In the genomic region with DNA sequence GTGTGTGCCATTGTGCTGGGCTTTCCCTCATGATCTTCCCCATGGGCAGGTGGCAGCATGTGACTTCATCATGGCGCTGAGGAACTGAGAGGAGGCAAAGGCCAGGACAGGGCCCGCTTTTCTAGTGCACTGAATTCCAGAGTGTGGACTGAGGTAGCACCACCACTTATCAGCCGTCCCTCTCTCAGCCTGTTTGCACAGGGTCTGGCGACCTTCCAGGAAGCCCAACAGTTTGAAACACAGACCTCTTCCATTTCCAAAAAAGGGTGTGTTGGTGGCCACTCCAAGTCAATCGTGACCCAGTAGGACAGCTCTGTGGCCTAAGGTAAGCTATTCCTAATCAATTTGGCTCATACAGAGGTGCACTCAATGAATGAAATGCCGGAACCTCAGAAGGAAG, we compare ENCODE assay signal across 21 cellular contexts. TPM values are rescaled to one million over a fixed set of nuclear protein-coding genes. Genes with fewer than 3 reads are reported as not detected.
DNase-seq lines count a peak whose midpoint lies in the region; ATAC-seq, FAIRE-seq and TF ChIP-seq lines count a peak whose summit lies in the region.
"Had no signal": no experiment of that assay in that cellular context is flagged by ENCODE, and none has a peak within 500 bp of the region (broad histone marks: within the 10 kb centered on the region; RNA-seq: fewer than 3 reads in every experiment).

No MANE protein-coding gene starts in this region.

- H3K9me3 ChIP-seq in cardiac muscle cell (ENCODE audit: low read depth) = no peaks in the 10 kb centered on the region
- H3K9me3 ChIP-seq: Caco-2, Peyer's patch had no signal

- ATAC-seq in Right ventricle myocardium inferior = no peak

- H3K36me3 Mint-ChIP-seq in nephron progenitor cell (ENCODE audit: low read depth) = peaks cover 25% of the 10 kb centered on the region

- peak; percentile 11 for DNase-seq in Right ventricle myocardium inferior (ENCODE audit: missing footprints)
- DNase-seq in cardiac septum (ENCODE audit: low spot score) = no peak
- DNase-seq in cardiac muscle cell (ENCODE audit: low read depth in 1 of 2, low spot score in 1 of 2) = peak in 1 of 2 donors; percentile 49
- DNase-seq in nephron progenitor cell = no peak
- no peak for DNase-seq in NCI-H2196 treated with DMSO at 0.1 percent for 48 hours (lab: John Stamatoyannopoulos, UW; ENCODE audit: unreplicated experiment)
- DNase-seq in D721Med (ENCODE audit: insufficient read length, low spot score) = no peak
- DNase-seq in NCI-H146 (lab: John Stamatoyannopoulos, UW) = no peak
- DNase-seq: Caco-2; CD4-positive, alpha-beta T cell; DMS153; GDM1; NCI-H1417 treated with DMSO at 0.1 percent for 48 hours; NCI-H1930; NCI-H2171; NCI-H446; NCI-H69; NK-92 treated with Interleukin-12 subunit alpha and Interleukin-12 subunit beta, amount 100 ng/mL, for 24 hours; Peyer's patch had no signal

- H3K27me3 Mint-ChIP-seq in nephron progenitor cell (ENCODE audit: low read depth, poor library complexity) = peaks cover 11% of the 10 kb centered on the region
- H3K27me3 Mint-ChIP-seq: CD4-positive, alpha-beta T cell had no signal

- no peak for FAIRE-seq in D721Med (lab: Jason Lieb, UNC)
- FAIRE-seq: A204.1, H1 had no signal

- TF ChIP-seq CTCF in cardiac muscle cell (IDR thresholded peaks at IDR 0.05; ENCODE audit: low read depth, low read length) (no peak), nephron progenitor cell (IDR thresholded peaks at IDR 0.05) (no peak), D721Med (IDR thresholded peaks at IDR 0.05; ENCODE audit: insufficient read depth, missing control alignments) (no peak)

- intact Hi-C loops in Right ventricle myocardium inferior (cut with DNase I) = no loop called here
- intact Hi-C loops in cardiac septum (cut with DNase I) = no loop called here

- no peaks in the 10 kb centered on the region for H3K9me3 Mint-ChIP-seq in nephron progenitor cell
- H3K9me3 Mint-ChIP-seq: CD4-positive, alpha-beta T cell had no signal

- peak overlapping the region; percentile 91 for H3K27ac Mint-ChIP-seq in nephron progenitor cell
- H3K27ac Mint-ChIP-seq: CD4-positive, alpha-beta T cell had no signal

- H3K4me1 ChIP-seq in cardiac muscle cell (ENCODE audit: low read depth) = peaks cover 11% of the 10 kb centered on the region

- H3K4me1 Mint-ChIP-seq in nephron progenitor cell = peaks cover 32% of the 10 kb centered on the region

- no peaks in the 10 kb centered on the region for H3K27me3 ChIP-seq in cardiac muscle cell
- H3K27me3 ChIP-seq: Peyer's patch had no signal

- no peak overlapping the region for H3K4me3 ChIP-seq in cardiac muscle cell
- H3K4me3 ChIP-seq: Peyer's patch had no signal

- H3K4me3 Mint-ChIP-seq in nephron progenitor cell = no peak overlapping the region
- H3K4me3 Mint-ChIP-seq: CD4-positive, alpha-beta T cell had no signal

- peaks cover 2% of the 10 kb centered on the region for H3K36me3 ChIP-seq in cardiac muscle cell
- H3K36me3 ChIP-seq: Peyer's patch had no signal

- peak overlapping the region; percentile 87 for H3K27ac ChIP-seq in cardiac muscle cell
- H3K27ac ChIP-seq: Peyer's patch had no signal

RNA-seq across cellular contexts. Expression of gene DNAJC30, which starts 4.4 kb away (rescaled TPM):
- total RNA-seq in Right ventricle myocardium inferior (13.8 TPM), cardiac septum (16.4 TPM), cardiac muscle cell (9.9 and 10.1 TPM in 2 replicates)
- polyA plus RNA-seq in cardiac muscle cell = 23.4 and 24.3 TPM in 2 replicates

RNA-seq across cellular contexts. Expression of gene BUD23, which starts 4.5 kb away (rescaled TPM):
- 81.1 TPM for total RNA-seq in Right ventricle myocardium inferior
- total RNA-seq in cardiac septum = 59.1 TPM
- 63.9 and 100.0 TPM in 2 replicates for total RNA-seq in cardiac muscle cell
- 141 and 170 TPM in 2 replicates for polyA plus RNA-seq in cardiac muscle cell

RNA-seq across cellular contexts. Expression of gene VPS37D, which starts 11.2 kb away (rescaled TPM):
- 3.0 TPM for total RNA-seq in Right ventricle myocardium inferior
- total RNA-seq in cardiac septum = 2.4 TPM
- 31.0 and 32.0 TPM in 2 replicates for total RNA-seq in cardiac muscle cell
- polyA plus RNA-seq in cardiac muscle cell = 14.6 and 19.8 TPM in 2 replicates

RNA-seq across cellular contexts. Expression of gene STX1A, which starts 40.6 kb away (rescaled TPM):
- total RNA-seq in Right ventricle myocardium inferior = 1.6 TPM
- 3.3 TPM for total RNA-seq in cardiac septum
- total RNA-seq in cardiac muscle cell = 14.4 and 20.6 TPM in 2 replicates
- polyA plus RNA-seq in cardiac muscle cell = 9.8 and 11.8 TPM in 2 replicates

RNA-seq across cellular contexts. Expression of gene MLXIPL, which starts 54.5 kb away (rescaled TPM):
- total RNA-seq in Right ventricle myocardium inferior (6.4 TPM), cardiac septum (0.65 TPM), cardiac muscle cell (0.07 and 1.8 TPM in 2 replicates)
- polyA plus RNA-seq in cardiac muscle cell = 1.2 and 1.7 TPM in 2 replicates
- total RNA-seq: CD4-positive, alpha-beta T cell had no signal
- polyA plus RNA-seq: BJ had no signal
